Comparison of ENCODE assay signal across 19 cellular contexts in the genomic region with DNA sequence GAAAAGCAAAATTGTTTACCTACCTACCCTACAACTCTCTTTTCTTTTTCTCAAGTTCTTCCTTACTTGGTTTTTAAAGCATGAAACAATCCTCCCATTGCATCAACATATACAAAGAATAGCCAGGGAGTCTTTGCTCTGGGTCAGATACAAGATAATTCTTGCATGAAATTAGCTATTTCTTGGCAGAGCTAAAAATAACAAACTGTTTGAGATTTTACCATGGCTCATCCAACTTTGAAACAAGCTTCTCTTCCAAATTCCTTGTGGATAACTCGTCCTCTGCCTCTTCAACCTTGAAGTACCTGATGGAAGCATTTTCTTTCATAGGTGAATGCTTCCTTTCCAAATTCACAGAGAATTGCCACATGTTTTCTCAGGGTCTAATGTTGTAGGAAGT. TPM values are rescaled to one million over a fixed set of nuclear protein-coding genes. Genes with fewer than 3 reads are reported as not detected.
DNase-seq lines count a peak whose midpoint lies in the region; ATAC-seq and TF ChIP-seq lines count a peak whose summit lies in the region.
"Had no signal": no experiment of that assay in that cellular context is flagged by ENCODE, and none has a peak within 500 bp of the region (broad histone marks: within the 10 kb centered on the region; RNA-seq: fewer than 3 reads in every experiment).

No MANE protein-coding gene starts in this region.

- 40% methylated on average over 1 of the region's 1 CpG for WGBS in mammary epithelial cell (ENCODE audit: low coverage, missing lambda C conversion rate)

- in situ Hi-C loops in mammary epithelial cell (cut with MboI; ENCODE audit: low sequenced_read_pairs in 2 of 2): no loop called here

- peak overlapping the region in 4 of 5 donors; percentile 29 to 63 (median 44) for H3K4me3 Mint-ChIP-seq in immature natural killer cell

- no peak overlapping the region for H3K4me2 ChIP-seq in mammary epithelial cell (ENCODE audit: insufficient read depth, low read depth, low read length)
- H3K4me2 ChIP-seq: hepatocyte had no signal

- no peak for TF ChIP-seq CTCF in mammary epithelial cell (conservative IDR thresholded peaks at IDR 0.05 in 1 of 2, IDR thresholded peaks at IDR 0.05 in 1 of 2; ENCODE audit: extremely low read depth in 1 of 2, insufficient read depth in 1 of 2, low read depth in 1 of 2, low read length in 2 of 2)
- TF ChIP-seq CTCF in breast epithelium (IDR thresholded peaks at IDR 0.05): no peak
- TF ChIP-seq CTCF in uterus (IDR thresholded peaks at IDR 0.05): no peak

- H3K9me3 Mint-ChIP-seq in immature natural killer cell: no peaks in the 10 kb centered on the region

- H3K27me3 Mint-ChIP-seq in immature natural killer cell (ENCODE audit: low read depth in 3 of 3): peaks cover 0 to 1% (median 0%) of the 10 kb centered on the region in 3 donors

- CTCF ChIA-PET in mammary epithelial cell (lab: Charles Lee; ENCODE audit: low non-redundant PET): no interaction called here

- no peak overlapping the region for H3K27ac ChIP-seq in mammary epithelial cell (ENCODE audit: insufficient read depth, low read depth, low read length)
- H3K27ac ChIP-seq in breast epithelium: no peak overlapping the region
- peak overlapping the region; percentile 5 to 22 for H3K27ac ChIP-seq in uterus
- H3K27ac ChIP-seq: hepatocyte, prostate gland had no signal

- intact Hi-C loops in mammary epithelial cell (cut with micrococcal nuclease): no loop called here
- intact Hi-C loops in breast epithelium (cut with DNase I; ENCODE audit: low total_unique reads): no loop called here
- intact Hi-C loops in uterus (cut with DNase I; ENCODE audit: low total_unique reads): no loop called here

- dilution Hi-C loops in mammary epithelial cell (cut with HindIII; ENCODE audit: low sequenced_read_pairs): no loop called here

- TF ChIP-seq POLR2A in breast epithelium (IDR thresholded peaks at IDR 0.05): no peak
- no peak for TF ChIP-seq POLR2A in uterus (IDR thresholded peaks at IDR 0.05)

- no peaks in the 10 kb centered on the region for H3K4me1 ChIP-seq in mammary epithelial cell (ENCODE audit: insufficient read depth, low read length)
- H3K4me1 ChIP-seq in breast epithelium: no peaks in the 10 kb centered on the region
- peaks cover 20% of the 10 kb centered on the region for H3K4me1 ChIP-seq in adipocyte (ENCODE audit: control insufficient read depth, insufficient read depth, low read length)
- no peaks in the 10 kb centered on the region for H3K4me1 ChIP-seq in uterus
- H3K4me1 ChIP-seq: prostate gland had no signal

- H3K36me3 ChIP-seq in mammary epithelial cell (ENCODE audit: insufficient read depth, low read length): no peaks in the 10 kb centered on the region
- no peaks in the 10 kb centered on the region for H3K36me3 ChIP-seq in breast epithelium
- H3K36me3 ChIP-seq in adipocyte (ENCODE audit: control insufficient read depth, insufficient read depth, low read length, severe bottlenecking): no peaks in the 10 kb centered on the region
- H3K36me3 ChIP-seq in uterus: no peaks in the 10 kb centered on the region
- H3K36me3 ChIP-seq: Peyer's patch, prostate gland had no signal

- no peaks in the 10 kb centered on the region for H4K20me1 ChIP-seq in mammary epithelial cell (ENCODE audit: insufficient read depth, low read length)

- H3K4me3 ChIP-seq in mammary epithelial cell (replicated peaks in 1 of 3; ENCODE audit: insufficient read depth in 1 of 3, low read depth in 2 of 3, low read length in 3 of 3): no peak overlapping the region
- no peak overlapping the region for H3K4me3 ChIP-seq in breast epithelium
- no peak overlapping the region for H3K4me3 ChIP-seq in adipocyte (ENCODE audit: low read length)
- no peak overlapping the region for H3K4me3 ChIP-seq in uterus
- H3K4me3 ChIP-seq: hepatocyte, Peyer's patch, prostate gland had no signal

- H3K9ac ChIP-seq in mammary epithelial cell (ENCODE audit: insufficient read depth, low read length) (no peak overlapping the region), adipocyte (ENCODE audit: low read length) (no peak overlapping the region)

- no peaks in the 10 kb centered on the region for H3K79me2 ChIP-seq in mammary epithelial cell (ENCODE audit: insufficient read depth, low read length)
- H3K79me2 ChIP-seq: hepatocyte had no signal

- BruUV-seq in mammary epithelial cell (replicated peaks; lab: Mats Ljungman, UMichigan): no TSS peak

- no peak for ATAC-seq in esophagus mucosa
- ATAC-seq: HepG2, left ventricle myocardium superior had no signal

- no peaks in the 10 kb centered on the region for H3K9me3 ChIP-seq in mammary epithelial cell (replicated peaks; ENCODE audit: insufficient read depth, low read length)
- H3K9me3 ChIP-seq in breast epithelium: no peaks in the 10 kb centered on the region
- H3K9me3 ChIP-seq in adipocyte (ENCODE audit: control insufficient read depth, low read length): no peaks in the 10 kb centered on the region
- H3K9me3 ChIP-seq in uterus: no peaks in the 10 kb centered on the region
- H3K9me3 ChIP-seq: Peyer's patch, prostate gland had no signal

- peak overlapping the region in 5 of 6 donors; percentile 54 to 92 (median 82) for H3K27ac Mint-ChIP-seq in immature natural killer cell

- DNase-seq in mammary epithelial cell (no peak), breast epithelium (ENCODE audit: low spot score in 2 of 2) (no peak), adipocyte (ENCODE audit: low read depth) (peak; percentile 76), immature natural killer cell (no peak), uterus (no peak), mucosa of gallbladder (ENCODE audit: low spot score) (no peak)
- no peak for DNase-seq in effector CD8-positive, alpha-beta T cell (lab: John Stamatoyannopoulos, UW)
- DNase-seq: Calu3, cortex of kidney, erythroblast, HCEC 1CT, left ventricle myocardium superior, NCI-H2029 treated with DMSO at 0.1 percent for 48 hours, NCI-H526 treated with DMSO at 0.1 percent for 48 hours, Peyer's patch had no signal

- H3K4me1 Mint-ChIP-seq in immature natural killer cell: peaks cover 32 to 37% of the 10 kb centered on the region in 2 donors

- peak overlapping the region; percentile 50 for H2AFZ ChIP-seq in mammary epithelial cell (ENCODE audit: low read depth, low read length)

- H3K27me3 ChIP-seq in mammary epithelial cell (ENCODE audit: insufficient read depth, low read length) (no peaks in the 10 kb centered on the region), breast epithelium (no peaks in the 10 kb centered on the region), adipocyte (replicated peaks; ENCODE audit: control insufficient read depth, insufficient read depth, low read length) (no peaks in the 10 kb centered on the region), uterus (no peaks in the 10 kb centered on the region)
- H3K27me3 ChIP-seq: hepatocyte, Peyer's patch had no signal

- peaks cover 0 to 10% (median 0%) of the 10 kb centered on the region in 3 donors for H3K36me3 Mint-ChIP-seq in immature natural killer cell

RNA-seq across cellular contexts. Expression of gene CBLB, which starts 9.2 kb away (rescaled TPM):
- 10 to 100 TPM; 39.3 to 59.4 TPM for total RNA-seq in mammary epithelial cell
- 9.5 TPM for polyA plus RNA-seq in mammary epithelial cell
- 46.8 TPM for polyA minus RNA-seq in mammary epithelial cell
- total RNA-seq in breast epithelium: 100 to 1,000 TPM in 1 of 3 donors, 10 to 100 TPM in 2; 57.7 to 107 (median 70.8) TPM
- 10 to 100 TPM; 27.7 to 62.4 (median 31.5) TPM for polyA plus RNA-seq in immature natural killer cell
- total RNA-seq in uterus: 10 to 100 TPM; 26.1 to 86.2 (median 44.5) TPM
- 11.0 TPM for total RNA-seq in esophagus mucosa
- total RNA-seq in mucosa of gallbladder: 33.6 TPM

Comparison
In these comparisons a context has a peak if more than half of its experiments do, and no peak if none do; other contexts are left out.
1. H3K27ac ChIP-seq: peak in uterus (2 of 2); none in mammary epithelial cell (single experiment) and breast epithelium (0 of 2).